In genomic region chr5:69288668-69289067, GRCh38 we compare ENCODE assay signal across 1 cellular context.
TF ChIP-seq lines count a peak whose summit lies in the region.

No MANE protein-coding gene starts in this region.

TF ChIP-seq in IMR-90, 13 proteins besides CTCF, POLR2A, EP300 and RAD21 (continued from another document):
- no peak for TF ChIP-seq MAZ (IDR thresholded peaks at IDR 0.05; ENCODE audit: borderline replicate concordance, low read depth, low read length)
- TF ChIP-seq RFX5 (IDR thresholded peaks at IDR 0.05; ENCODE audit: low read depth, low read length), result no peak
- no peak for TF ChIP-seq MAFK (IDR thresholded peaks at IDR 0.05; ENCODE audit: low read depth, low read length)
